In genomic region chr13:40492511-40492910, GRCh38 we compare ENCODE assay signal across 1 cellular context.
TF ChIP-seq lines count a peak whose summit lies in the region.

No MANE protein-coding gene starts in this region.

TF ChIP-seq in GM23338, 12 proteins besides CTCF, POLR2A, EP300 and RAD21 (continued from another document):
- TF ChIP-seq REST (IDR thresholded peaks at IDR 0.05; ENCODE audit: unreplicated experiment) (no peak), ETS1 (IDR thresholded peaks at IDR 0.05) (no peak), ZNF331 (CRISPR knock-in tag; IDR thresholded peaks at IDR 0.05; ENCODE audit: low read depth) (no peak)
